1 cellular context compared by ENCODE assay signal in the genomic region with DNA sequence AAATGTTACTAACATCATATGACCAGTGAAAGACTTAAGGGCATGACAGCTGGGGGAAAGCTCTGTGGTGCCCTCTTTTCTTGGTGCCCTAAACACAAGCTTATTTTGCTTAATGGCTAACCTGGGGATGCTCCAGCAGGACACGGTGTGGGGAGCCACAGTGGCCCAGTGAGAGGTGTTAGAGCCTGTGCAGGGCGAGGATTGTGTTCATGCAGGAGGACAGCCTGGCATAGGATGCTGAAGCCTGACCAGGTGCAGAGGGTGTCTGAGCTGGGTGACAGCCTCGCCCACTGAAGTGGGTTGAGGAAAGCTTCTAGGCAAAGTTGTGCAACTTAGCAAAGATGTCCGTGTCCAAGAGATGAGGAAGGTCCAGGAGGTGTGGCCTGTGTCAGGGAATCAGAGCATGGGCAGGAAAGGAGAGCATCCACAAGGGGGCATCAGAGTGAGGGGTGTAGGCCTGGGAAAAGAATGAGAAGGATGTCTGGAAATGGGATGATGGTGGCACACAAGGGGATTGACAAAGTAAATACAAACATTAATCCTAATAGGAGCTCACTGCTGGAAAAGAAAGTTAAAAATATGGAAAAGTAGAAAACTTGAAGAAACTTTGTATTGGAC.
A peak's percentile ranks its signal among the peaks of the same experiment; 100 is the strongest.
TF ChIP-seq lines count a peak whose summit lies in the region.

No MANE protein-coding gene starts in this region.

TF ChIP-seq in K562, 482 proteins besides CTCF, POLR2A, EP300 and RAD21 (continued from another document):
- TF ChIP-seq, protein P1, sequence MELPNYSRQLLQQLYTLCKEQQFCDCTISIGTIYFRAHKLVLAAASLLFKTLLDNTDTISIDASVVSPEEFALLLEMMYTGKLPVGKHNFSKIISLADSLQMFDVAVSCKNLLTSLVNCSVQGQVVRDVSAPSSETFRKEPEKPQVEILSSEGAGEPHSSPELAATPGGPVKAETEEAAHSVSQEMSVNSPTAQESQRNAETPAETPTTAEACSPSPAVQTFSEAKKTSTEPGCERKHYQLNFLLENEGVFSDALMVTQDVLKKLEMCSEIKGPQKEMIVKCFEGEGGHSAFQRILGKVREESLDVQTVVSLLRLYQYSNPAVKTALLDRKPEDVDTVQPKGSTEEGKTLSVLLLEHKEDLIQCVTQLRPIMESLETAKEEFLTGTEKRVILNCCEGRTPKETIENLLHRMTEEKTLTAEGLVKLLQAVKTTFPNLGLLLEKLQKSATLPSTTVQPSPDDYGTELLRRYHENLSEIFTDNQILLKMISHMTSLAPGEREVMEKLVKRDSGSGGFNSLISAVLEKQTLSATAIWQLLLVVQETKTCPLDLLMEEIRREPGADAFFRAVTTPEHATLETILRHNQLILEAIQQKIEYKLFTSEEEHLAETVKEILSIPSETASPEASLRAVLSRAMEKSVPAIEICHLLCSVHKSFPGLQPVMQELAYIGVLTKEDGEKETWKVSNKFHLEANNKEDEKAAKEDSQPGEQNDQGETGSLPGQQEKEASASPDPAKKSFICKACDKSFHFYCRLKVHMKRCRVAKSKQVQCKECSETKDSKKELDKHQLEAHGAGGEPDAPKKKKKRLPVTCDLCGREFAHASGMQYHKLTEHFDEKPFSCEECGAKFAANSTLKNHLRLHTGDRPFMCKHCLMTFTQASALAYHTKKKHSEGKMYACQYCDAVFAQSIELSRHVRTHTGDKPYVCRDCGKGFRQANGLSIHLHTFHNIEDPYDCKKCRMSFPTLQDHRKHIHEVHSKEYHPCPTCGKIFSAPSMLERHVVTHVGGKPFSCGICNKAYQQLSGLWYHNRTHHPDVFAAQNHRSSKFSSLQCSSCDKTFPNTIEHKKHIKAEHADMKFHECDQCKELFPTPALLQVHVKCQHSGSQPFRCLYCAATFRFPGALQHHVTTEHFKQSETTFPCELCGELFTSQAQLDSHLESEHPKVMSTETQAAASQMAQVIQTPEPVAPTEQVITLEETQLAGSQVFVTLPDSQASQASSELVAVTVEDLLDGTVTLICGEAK (IDR thresholded peaks at IDR 0.05), result no peak
- TF ChIP-seq, protein P1 (CRISPR knock-in tag; IDR thresholded peaks at IDR 0.05), result no peak
- TF ChIP-seq ADNP (tag; IDR thresholded peaks at IDR 0.05) (no peak), KLF1 (tag; IDR thresholded peaks at IDR 0.05) (no peak), SMC3 (conservative IDR thresholded peaks at IDR 0.05; ENCODE audit: insufficient read depth, low read depth, low read length) (peak; percentile 85), HCFC1 (IDR thresholded peaks at IDR 0.05; ENCODE audit: low read depth, low read length) (no peak), ESRRA (IDR thresholded peaks at IDR 0.05; ENCODE audit: borderline replicate concordance, low read depth) (no peak), RCOR1 (IDR thresholded peaks at IDR 0.05; ENCODE audit: borderline replicate concordance in 1 of 2, low read depth in 2 of 2, low read length in 2 of 2) (peak in 1 of 2 experiments; percentile 58; a peak in 1 of 4 replicates), ZNF253 (CRISPR knock-in tag; conservative IDR thresholded peaks at IDR 0.05) (no peak), MTA1 (IDR thresholded peaks at IDR 0.05; ENCODE audit: borderline replicate concordance) (no peak)
- TF ChIP-seq, protein P2, sequence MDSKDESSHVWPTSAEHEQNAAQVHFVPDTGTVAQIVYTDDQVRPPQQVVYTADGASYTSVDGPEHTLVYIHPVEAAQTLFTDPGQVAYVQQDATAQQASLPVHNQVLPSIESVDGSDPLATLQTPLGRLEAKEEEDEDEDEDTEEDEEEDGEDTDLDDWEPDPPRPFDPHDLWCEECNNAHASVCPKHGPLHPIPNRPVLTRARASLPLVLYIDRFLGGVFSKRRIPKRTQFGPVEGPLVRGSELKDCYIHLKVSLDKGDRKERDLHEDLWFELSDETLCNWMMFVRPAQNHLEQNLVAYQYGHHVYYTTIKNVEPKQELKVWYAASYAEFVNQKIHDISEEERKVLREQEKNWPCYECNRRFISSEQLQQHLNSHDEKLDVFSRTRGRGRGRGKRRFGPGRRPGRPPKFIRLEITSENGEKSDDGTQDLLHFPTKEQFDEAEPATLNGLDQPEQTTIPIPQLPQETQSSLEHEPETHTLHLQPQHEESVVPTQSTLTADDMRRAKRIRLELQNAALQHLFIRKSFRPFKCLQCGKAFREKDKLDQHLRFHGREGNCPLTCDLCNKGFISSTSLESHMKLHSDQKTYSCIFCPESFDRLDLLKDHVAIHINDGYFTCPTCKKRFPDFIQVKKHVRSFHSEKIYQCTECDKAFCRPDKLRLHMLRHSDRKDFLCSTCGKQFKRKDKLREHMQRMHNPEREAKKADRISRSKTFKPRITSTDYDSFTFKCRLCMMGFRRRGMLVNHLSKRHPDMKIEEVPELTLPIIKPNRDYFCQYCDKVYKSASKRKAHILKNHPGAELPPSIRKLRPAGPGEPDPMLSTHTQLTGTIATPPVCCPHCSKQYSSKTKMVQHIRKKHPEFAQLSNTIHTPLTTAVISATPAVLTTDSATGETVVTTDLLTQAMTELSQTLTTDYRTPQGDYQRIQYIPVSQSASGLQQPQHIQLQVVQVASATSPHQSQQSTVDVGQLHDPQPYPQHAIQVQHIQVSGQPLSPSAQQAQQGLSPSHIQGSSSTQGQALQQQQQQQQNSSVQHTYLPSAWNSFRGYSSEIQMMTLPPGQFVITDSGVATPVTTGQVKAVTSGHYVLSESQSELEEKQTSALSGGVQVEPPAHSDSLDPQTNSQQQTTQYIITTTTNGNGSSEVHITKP (IDR thresholded peaks at IDR 0.05; ENCODE audit: partially characterized antibody), result no peak
- TF ChIP-seq, protein P3, sequence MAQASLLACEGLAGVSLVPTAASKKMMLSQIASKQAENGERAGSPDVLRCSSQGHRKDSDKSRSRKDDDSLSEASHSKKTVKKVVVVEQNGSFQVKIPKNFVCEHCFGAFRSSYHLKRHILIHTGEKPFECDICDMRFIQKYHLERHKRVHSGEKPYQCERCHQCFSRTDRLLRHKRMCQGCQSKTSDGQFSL (CRISPR knock-in tag; IDR thresholded peaks at IDR 0.05), result no peak
- TF ChIP-seq, protein P3 (tag; IDR thresholded peaks at IDR 0.05), result no peak
